8 cellular contexts compared by ENCODE assay signal in the genomic region with DNA sequence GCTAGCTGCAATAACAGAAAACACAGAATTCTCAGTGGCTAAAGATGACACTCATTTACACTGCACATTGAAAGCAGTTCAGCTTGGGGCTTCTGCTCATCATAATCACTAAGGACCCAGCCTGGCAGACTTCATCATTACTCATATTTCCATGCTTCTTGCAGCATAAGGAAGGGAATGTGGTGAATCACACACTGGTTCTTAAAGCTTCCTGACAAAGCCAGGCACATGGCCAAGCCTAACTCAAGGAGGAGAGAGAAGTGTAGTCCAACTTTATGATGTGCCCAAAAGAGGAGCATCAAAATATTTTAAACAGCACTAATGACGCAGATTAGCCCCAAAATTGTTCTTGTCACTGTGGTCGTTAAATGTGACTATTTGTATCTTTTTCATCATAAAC.
DNase-seq lines count a peak whose midpoint lies in the region; ATAC-seq and TF ChIP-seq lines count a peak whose summit lies in the region.
"Had no signal": no experiment of that assay in that cellular context is flagged by ENCODE, and none has a peak within 500 bp of the region (broad histone marks: within the 10 kb centered on the region; RNA-seq: fewer than 3 reads in every experiment).

No MANE protein-coding gene starts in this region.

- peak; percentile 94 for DNase-seq in HFF-Myc (ENCODE audit: extremely low read depth, low read depth)
- peak; percentile 52 to 81 for DNase-seq in SW 1271 (lab: John Stamatoyannopoulos, UW)
- DNase-seq in foreskin melanocyte, result peak; percentile 83
- peak; percentile 99 for DNase-seq in stromal cell of bone marrow (ENCODE audit: low read depth)
- DNase-seq in activated gamma-delta T cell (lab: John Stamatoyannopoulos, UW), result no peak
- DNase-seq in T-helper 17 cell, result no peak
- DNase-seq: uterus had no signal

- no peaks in the 10 kb centered on the region for H3K4me1 Mint-ChIP-seq in T-helper 17 cell

- H3K9me3 ChIP-seq in T-helper 17 cell (ENCODE audit: control insufficient read depth, low read length, poor library complexity, severe bottlenecking), result no peaks in the 10 kb centered on the region
- H3K9me3 ChIP-seq: uterus had no signal

- no peaks in the 10 kb centered on the region for H3K36me3 Mint-ChIP-seq in T-helper 17 cell (ENCODE audit: low read depth)

- H3K27ac Mint-ChIP-seq in T-helper 17 cell, result no peak overlapping the region

- TF ChIP-seq CTCF in HFF-Myc (IDR thresholded peaks at IDR 0.05; ENCODE audit: low read depth, low read length, missing control alignments), result no peak

- H3K27me3 Mint-ChIP-seq in T-helper 17 cell, result peaks cover 6% of the 10 kb centered on the region

- ATAC-seq in GM19395 (IDR thresholded peaks at IDR 0.05; ENCODE audit: unreplicated experiment) (no peak), T-helper 17 cell (no peak)

- H3K4me3 Mint-ChIP-seq in T-helper 17 cell, result no peak overlapping the region

- no peak overlapping the region for H3K4me3 ChIP-seq in HFF-Myc (replicated peaks; ENCODE audit: low read depth, low read length)
- H3K4me3 ChIP-seq: uterus had no signal

Comparison
In these comparisons a context has a peak if more than half of its experiments do, and no peak if none do; other contexts are left out.
1. DNase-seq: peak in HFF-Myc (single experiment), SW 1271 (2 of 2), foreskin melanocyte (single experiment) and stromal cell of bone marrow (single experiment); none in activated gamma-delta T cell (single experiment) and T-helper 17 cell (0 of 3).